Comparison of ENCODE assay signal across 8 cellular contexts in the genomic region with DNA sequence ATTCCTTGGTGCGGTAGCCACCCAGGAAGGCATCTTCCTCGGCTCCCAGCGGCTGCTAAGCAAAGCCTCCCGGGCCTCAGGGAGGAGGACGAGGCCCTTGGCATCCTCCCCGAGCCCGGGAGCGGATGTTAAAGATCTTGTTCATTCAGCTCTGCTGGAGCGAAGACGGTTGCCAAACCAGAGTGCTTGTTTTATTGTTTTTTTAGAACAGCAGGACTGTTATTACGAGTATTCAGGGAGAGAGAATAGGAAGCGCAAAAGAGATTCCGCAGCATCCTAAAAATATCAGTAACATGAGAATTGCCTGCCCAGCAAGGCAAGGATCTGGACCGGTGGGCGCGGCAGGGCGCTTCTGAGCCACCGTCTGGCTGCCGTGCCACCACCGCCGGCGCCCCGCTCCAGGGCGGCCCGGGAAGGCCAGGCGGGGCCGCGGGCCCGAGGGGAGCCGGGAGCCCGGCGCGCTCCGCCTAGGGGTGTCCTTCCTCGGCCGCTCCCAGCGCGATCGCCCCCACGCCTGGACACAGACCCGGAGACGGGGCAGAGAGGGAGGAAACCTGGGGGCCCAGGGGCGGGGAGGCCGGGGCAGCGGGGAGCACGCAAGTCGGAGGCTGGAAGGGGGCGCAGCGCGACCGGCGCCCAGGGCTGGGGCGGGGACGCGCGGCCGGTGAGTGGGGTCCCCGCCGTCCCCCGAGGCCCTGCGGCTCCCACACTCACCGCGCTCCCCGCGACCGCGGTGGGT. TPM values are rescaled to one million over a fixed set of nuclear protein-coding genes. Genes with fewer than 3 reads are reported as not detected.
DNase-seq lines count a peak whose midpoint lies in the region; ATAC-seq and TF ChIP-seq lines count a peak whose summit lies in the region.

No MANE protein-coding gene starts in this region.

- no peaks in the 10 kb centered on the region for H3F3A ChIP-seq in neural cell (ENCODE audit: insufficient read depth, low read length, poor library complexity, severe bottlenecking)

- no peaks in the 10 kb centered on the region for H3K79me2 ChIP-seq in neural cell (replicated peaks; ENCODE audit: insufficient read depth, low read length)

- no peaks in the 10 kb centered on the region for H3K9me2 ChIP-seq in neural cell (ENCODE audit: insufficient read depth, low read length)

- no TSS peak for BruUV-seq in A673 (replicated peaks; lab: Mats Ljungman, UMichigan)

- H2AFZ ChIP-seq in neural cell (ENCODE audit: low read depth, low read length) = no peak overlapping the region

- peaks cover 18% of the 10 kb centered on the region for H3K4me1 Mint-ChIP-seq in activated T-cell treated with anti-CD3 and anti-CD28 coated beads, Interleukin-2, amount 50 U/mL, for 24 hours (ENCODE audit: low read depth)

- peaks cover 9% of the 10 kb centered on the region for H3K4me1 ChIP-seq in A673 (ENCODE audit: insufficient read depth, low read length, poor library complexity, severe bottlenecking)

- H3K27ac ChIP-seq in A673 (ENCODE audit: low read depth, low read length, poor library complexity, severe bottlenecking) (no peak overlapping the region), neural cell (ENCODE audit: low read length) (no peak overlapping the region)

- POLR2A ChIA-PET in A673 (lab: Charles Lee; ENCODE audit: low non-redundant PET) = interaction anchor here (0.7 kb wide), 1 partner anchor 8 kb away, joined by 3 read pairs; no protein-coding TSS in a partner anchor

- H3K27me3 ChIP-seq in A673 (replicated peaks; ENCODE audit: insufficient read depth, low read depth, low read length, poor library complexity) = peaks cover 91% of the 10 kb centered on the region
- H3K27me3 ChIP-seq in neural cell (ENCODE audit: insufficient read depth, low read depth, low read length) = peaks cover 62% of the 10 kb centered on the region

- CTCF ChIA-PET in A673 (lab: Charles Lee) = interaction anchor here (0.9 kb wide), 1 partner anchor 18 kb away, joined by 3 read pairs; no protein-coding TSS in a partner anchor

- no peaks in the 10 kb centered on the region for H3K36me3 Mint-ChIP-seq in activated T-cell treated with anti-CD3 and anti-CD28 coated beads, Interleukin-2, amount 50 U/mL, for 24 hours (ENCODE audit: low read depth)

- no peak overlapping the region for H3K27ac Mint-ChIP-seq in activated T-cell treated with anti-CD3 and anti-CD28 coated beads, Interleukin-2, amount 50 U/mL, for 24 hours

- H3K4me2 ChIP-seq in neural cell (ENCODE audit: low read length) = no peak overlapping the region

- H3K27me3 Mint-ChIP-seq in activated T-cell treated with anti-CD3 and anti-CD28 coated beads, Interleukin-2, amount 50 U/mL, for 24 hours = peaks cover 80% of the 10 kb centered on the region

- in situ Hi-C loops in GM13976 (cut with MboI; ENCODE audit: low sequenced_read_pairs, unreplicated experiment) = no loop called here

- H3K36me3 ChIP-seq in A673 (ENCODE audit: insufficient read depth, low read length, poor library complexity, severe bottlenecking) (no peaks in the 10 kb centered on the region), neural cell (ENCODE audit: insufficient read depth, low read length) (no peaks in the 10 kb centered on the region)

- intact Hi-C loops in A673 (cut with micrococcal nuclease; ENCODE audit: unreplicated experiment) = loop anchor here (10.0 kb wide), 1 partner anchor 585 kb away; no protein-coding TSS in a partner anchor

- ATAC-seq in HG03460 (IDR thresholded peaks at IDR 0.05; ENCODE audit: unreplicated experiment) (peak; percentile 11), HG03342 (IDR thresholded peaks at IDR 0.05; ENCODE audit: unreplicated experiment) (no peak)

- H4K20me1 ChIP-seq in neural cell (ENCODE audit: insufficient read depth) = no peaks in the 10 kb centered on the region

- DNase-seq in A673 (ENCODE audit: low spot score) = peak; percentile 70
- DNase-seq in GM13976 (ENCODE audit: low spot score) = peak; percentile 48
- peak; percentile 47 for DNase-seq in activated T-cell treated with anti-CD3 and anti-CD28 coated beads, Interleukin-2, amount 50 U/mL, for 24 hours
- DNase-seq in fibroblast of villous mesenchyme (ENCODE audit: low read depth) = peak; percentile 61
- DNase-seq in stimulated activated naive CD4-positive, alpha-beta T cell treated with Interleukin-2 at 50 U/mL for 16 hours (lab: John Stamatoyannopoulos, UW) = no peak

- H3K4me3 ChIP-seq in A673 (ENCODE audit: low read depth, low read length, poor library complexity, severe bottlenecking) (peak overlapping the region; percentile 48), fibroblast of villous mesenchyme (ENCODE audit: low read depth, low read length) (peak overlapping the region; percentile 43), neural cell (ENCODE audit: low read length) (peak overlapping the region; percentile 45)

- no peak overlapping the region for H3K9ac ChIP-seq in neural cell (ENCODE audit: low read length)

- TF ChIP-seq CTCF in A673 (conservative IDR thresholded peaks at IDR 0.05; ENCODE audit: low read depth, low read length) (no peak), GM13976 (IDR thresholded peaks at IDR 0.05; ENCODE audit: borderline replicate concordance, control extremely low read depth, extremely low read depth, insufficient read depth, missing control alignments) (no peak), fibroblast of villous mesenchyme (IDR thresholded peaks at IDR 0.05; ENCODE audit: insufficient read depth, low read depth, low read length) (no peak), neural cell (IDR thresholded peaks at IDR 0.05; ENCODE audit: poor library complexity, severe bottlenecking) (no peak)

- no peaks in the 10 kb centered on the region for H3K9me3 Mint-ChIP-seq in activated T-cell treated with anti-CD3 and anti-CD28 coated beads, Interleukin-2, amount 50 U/mL, for 24 hours

- H3K9me3 ChIP-seq in A673 (ENCODE audit: low read depth, low read length, poor library complexity, severe bottlenecking) = no peaks in the 10 kb centered on the region
- H3K9me3 ChIP-seq in neural cell (ENCODE audit: low read length) = no peaks in the 10 kb centered on the region

- TF ChIP-seq RAD21 in neural cell (conservative IDR thresholded peaks at IDR 0.05) = no peak

- peak overlapping the region; percentile 68 for H3K4me3 Mint-ChIP-seq in activated T-cell treated with anti-CD3 and anti-CD28 coated beads, Interleukin-2, amount 50 U/mL, for 24 hours

- no peak for TF ChIP-seq EP300 in neural cell (conservative IDR thresholded peaks at IDR 0.05; ENCODE audit: poor library complexity, severe bottlenecking)

TF ChIP-seq in neural cell, 6 proteins besides CTCF, POLR2A, EP300 and RAD21:
- TF ChIP-seq, protein P1, sequence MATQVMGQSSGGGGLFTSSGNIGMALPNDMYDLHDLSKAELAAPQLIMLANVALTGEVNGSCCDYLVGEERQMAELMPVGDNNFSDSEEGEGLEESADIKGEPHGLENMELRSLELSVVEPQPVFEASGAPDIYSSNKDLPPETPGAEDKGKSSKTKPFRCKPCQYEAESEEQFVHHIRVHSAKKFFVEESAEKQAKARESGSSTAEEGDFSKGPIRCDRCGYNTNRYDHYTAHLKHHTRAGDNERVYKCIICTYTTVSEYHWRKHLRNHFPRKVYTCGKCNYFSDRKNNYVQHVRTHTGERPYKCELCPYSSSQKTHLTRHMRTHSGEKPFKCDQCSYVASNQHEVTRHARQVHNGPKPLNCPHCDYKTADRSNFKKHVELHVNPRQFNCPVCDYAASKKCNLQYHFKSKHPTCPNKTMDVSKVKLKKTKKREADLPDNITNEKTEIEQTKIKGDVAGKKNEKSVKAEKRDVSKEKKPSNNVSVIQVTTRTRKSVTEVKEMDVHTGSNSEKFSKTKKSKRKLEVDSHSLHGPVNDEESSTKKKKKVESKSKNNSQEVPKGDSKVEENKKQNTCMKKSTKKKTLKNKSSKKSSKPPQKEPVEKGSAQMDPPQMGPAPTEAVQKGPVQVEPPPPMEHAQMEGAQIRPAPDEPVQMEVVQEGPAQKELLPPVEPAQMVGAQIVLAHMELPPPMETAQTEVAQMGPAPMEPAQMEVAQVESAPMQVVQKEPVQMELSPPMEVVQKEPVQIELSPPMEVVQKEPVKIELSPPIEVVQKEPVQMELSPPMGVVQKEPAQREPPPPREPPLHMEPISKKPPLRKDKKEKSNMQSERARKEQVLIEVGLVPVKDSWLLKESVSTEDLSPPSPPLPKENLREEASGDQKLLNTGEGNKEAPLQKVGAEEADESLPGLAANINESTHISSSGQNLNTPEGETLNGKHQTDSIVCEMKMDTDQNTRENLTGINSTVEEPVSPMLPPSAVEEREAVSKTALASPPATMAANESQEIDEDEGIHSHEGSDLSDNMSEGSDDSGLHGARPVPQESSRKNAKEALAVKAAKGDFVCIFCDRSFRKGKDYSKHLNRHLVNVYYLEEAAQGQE (IDR thresholded peaks at IDR 0.05; ENCODE audit: borderline replicate concordance) = no peak
- TF ChIP-seq SMC3 (conservative IDR thresholded peaks at IDR 0.05; ENCODE audit: poor library complexity) (no peak), EZH2 (IDR thresholded peaks at IDR 0.05; ENCODE audit: borderline replicate concordance, insufficient read depth, low read length, poor library complexity, severe bottlenecking) (peak; percentile 43), POLR2AphosphoS5 (IDR thresholded peaks at IDR 0.05) (no peak)
TF ChIP-seq in neural cell: peak in this region for 1.

RNA-seq across cellular contexts. Expression of a gene that starts 0.8 kb away (rescaled TPM):
- not detected in 2 replicates for total RNA-seq in A673 (2021)
- 1.6 and 2.2 TPM in 2 replicates for total RNA-seq in fibroblast of villous mesenchyme
- polyA plus RNA-seq in neural cell = not detected in 2 replicates
- polyA minus RNA-seq in neural cell = not detected in 2 replicates

RNA-seq across cellular contexts. Expression of a gene that starts 36.0 kb away (rescaled TPM):
- total RNA-seq in A673 (2021) = 2.8 and 3.0 TPM in 2 replicates
- 6.9 and 9.7 TPM in 2 replicates for total RNA-seq in fibroblast of villous mesenchyme
- 5.7 and 7.0 TPM in 2 replicates for polyA plus RNA-seq in neural cell
- 8.3 and 9.5 TPM in 2 replicates for polyA minus RNA-seq in neural cell

RNA-seq across cellular contexts. Expression of a gene that starts 43.2 kb away (rescaled TPM):
- total RNA-seq in A673 (2021) (414 and 486 TPM in 2 replicates), fibroblast of villous mesenchyme (45.8 and 58.6 TPM in 2 replicates)
- polyA plus RNA-seq in neural cell = 0.57 and 4.2 TPM in 2 replicates
- polyA minus RNA-seq in neural cell = 1.2 and 3.5 TPM in 2 replicates
